In the genomic region with DNA sequence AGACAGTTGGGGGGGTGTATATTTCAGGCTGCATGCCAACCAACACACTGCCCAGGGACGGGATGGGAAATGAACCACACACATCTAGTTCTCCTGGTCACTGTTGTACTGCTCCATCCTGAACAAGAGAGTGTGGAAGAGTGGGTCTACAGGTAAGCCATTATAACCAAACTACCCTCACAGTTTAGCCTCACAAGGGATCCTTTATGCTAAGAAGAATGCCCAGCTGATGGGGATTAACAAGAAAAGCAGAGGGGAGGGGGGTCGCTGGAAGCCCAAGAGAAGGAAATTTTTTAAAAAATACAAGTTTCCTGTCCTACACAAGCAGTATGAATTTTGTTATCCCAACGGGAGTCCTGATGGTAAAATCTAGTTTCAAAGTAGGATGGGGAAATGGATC, we compare ENCODE assay signal across 20 cellular contexts.
"Had no signal": no experiment of that assay in that cellular context is flagged by ENCODE, and none has a peak within 500 bp of the region (broad histone marks: within the 10 kb centered on the region; RNA-seq: fewer than 3 reads in every experiment).

No MANE protein-coding gene starts in this region.

- DNase-seq: activated CD4-positive, alpha-beta memory T cell treated with anti-CD3 and anti-CD28 coated beads, Interleukin-2, amount 10 ng/mL, durations not matched to agents 7 days and 5 days; activated CD4-positive, alpha-beta T cell treated with anti-CD3 and anti-CD28 coated beads for 48 hours; activated CD4-positive, CD25-positive, alpha-beta regulatory T cell; activated effector memory CD4-positive, alpha-beta T cell treated with anti-CD3 and anti-CD28 coated beads, Interleukin-2, amount 50 U/mL, for 16 hours; activated T-cell treated with anti-CD3 and anti-CD28 coated beads, Interleukin-2, amount 50 U/mL, for 72 hours; anterior cingulate cortex; dermis blood vessel endothelial cell; effector memory CD4-positive, alpha-beta T cell; glutamatergic neuron; mesendoderm; spleen; stimulated activated CD4-positive, alpha-beta T cell treated with anti-CD3 and anti-CD28 coated beads, Interleukin-4, amount 100 ng/mL, for 24 hours; stimulated activated naive CD4-positive, alpha-beta T cell treated with Interleukin-2 at 50 U/mL for 16 hours; T1000; thyroid gland had no signal

- H3K9me3 ChIP-seq: lower lobe of right lung, spleen, thyroid gland had no signal

- H3K36me3 ChIP-seq: lower lobe of right lung, spleen, thyroid gland had no signal

- H3K27me3 ChIP-seq: hepatocyte, thyroid gland had no signal

- H2AFZ ChIP-seq: hepatocyte had no signal

- H3K4me2 ChIP-seq: hepatocyte had no signal

- H3K4me3 ChIP-seq: hepatocyte, lower lobe of right lung, spleen, thyroid gland had no signal

- ATAC-seq: activated T-cell treated with anti-CD3 and anti-CD28 coated beads, Interleukin-2, amount 50 U/mL, for 72 hours; esophagus mucosa had no signal

- H3K27ac ChIP-seq: hepatocyte, lower lobe of right lung, spleen, thyroid gland had no signal

- FAIRE-seq: endothelial cell of umbilical vein, frontal cortex had no signal
